In the genomic region with DNA sequence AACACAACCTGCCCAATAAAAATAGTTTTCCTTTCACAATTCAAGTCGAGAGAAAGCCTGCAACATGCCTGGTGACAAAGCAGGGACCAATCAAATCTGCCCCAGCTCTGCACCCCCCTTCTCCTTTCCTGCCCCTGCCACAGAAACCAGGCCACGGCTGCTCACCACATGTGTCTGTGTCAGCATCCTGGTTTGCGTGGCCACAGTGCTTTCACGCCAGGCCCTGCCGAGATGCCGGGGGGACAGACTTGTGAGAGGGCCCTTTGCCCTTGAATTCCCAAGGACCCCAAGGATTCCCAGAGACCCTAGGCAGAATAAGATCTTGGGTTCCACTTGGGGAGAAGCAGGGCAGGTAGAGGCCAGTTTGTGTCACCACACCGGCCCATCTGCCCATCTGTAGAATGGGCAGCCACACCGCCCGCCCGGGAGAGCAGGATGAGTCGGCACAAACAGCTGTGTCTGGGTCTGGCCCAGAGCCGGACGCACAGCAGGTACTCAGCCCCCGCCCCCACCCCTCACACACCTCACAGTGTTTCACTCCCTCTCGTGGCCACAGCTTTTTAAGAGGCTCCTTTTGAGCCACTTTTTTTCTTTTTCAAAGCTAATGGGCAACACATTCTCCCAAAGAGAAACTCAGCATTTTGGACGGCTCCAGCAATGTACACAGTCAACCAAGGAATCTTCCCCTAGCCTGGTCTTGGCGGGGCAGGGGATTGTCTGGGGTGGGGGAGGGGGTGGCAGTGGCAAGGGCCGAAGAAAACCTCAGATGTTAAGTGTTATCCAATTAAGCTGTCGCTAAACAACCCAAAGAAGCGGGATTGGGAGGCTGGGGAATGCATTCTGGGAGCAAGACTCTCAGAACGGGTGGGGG, we compare ENCODE assay signal across 1 cellular context.
TF ChIP-seq lines count a peak whose summit lies in the region.

No MANE protein-coding gene starts in this region.

TF ChIP-seq in GM23338, 12 proteins besides CTCF, POLR2A, EP300 and RAD21 (continued from another document):
- TF ChIP-seq, protein P1, sequence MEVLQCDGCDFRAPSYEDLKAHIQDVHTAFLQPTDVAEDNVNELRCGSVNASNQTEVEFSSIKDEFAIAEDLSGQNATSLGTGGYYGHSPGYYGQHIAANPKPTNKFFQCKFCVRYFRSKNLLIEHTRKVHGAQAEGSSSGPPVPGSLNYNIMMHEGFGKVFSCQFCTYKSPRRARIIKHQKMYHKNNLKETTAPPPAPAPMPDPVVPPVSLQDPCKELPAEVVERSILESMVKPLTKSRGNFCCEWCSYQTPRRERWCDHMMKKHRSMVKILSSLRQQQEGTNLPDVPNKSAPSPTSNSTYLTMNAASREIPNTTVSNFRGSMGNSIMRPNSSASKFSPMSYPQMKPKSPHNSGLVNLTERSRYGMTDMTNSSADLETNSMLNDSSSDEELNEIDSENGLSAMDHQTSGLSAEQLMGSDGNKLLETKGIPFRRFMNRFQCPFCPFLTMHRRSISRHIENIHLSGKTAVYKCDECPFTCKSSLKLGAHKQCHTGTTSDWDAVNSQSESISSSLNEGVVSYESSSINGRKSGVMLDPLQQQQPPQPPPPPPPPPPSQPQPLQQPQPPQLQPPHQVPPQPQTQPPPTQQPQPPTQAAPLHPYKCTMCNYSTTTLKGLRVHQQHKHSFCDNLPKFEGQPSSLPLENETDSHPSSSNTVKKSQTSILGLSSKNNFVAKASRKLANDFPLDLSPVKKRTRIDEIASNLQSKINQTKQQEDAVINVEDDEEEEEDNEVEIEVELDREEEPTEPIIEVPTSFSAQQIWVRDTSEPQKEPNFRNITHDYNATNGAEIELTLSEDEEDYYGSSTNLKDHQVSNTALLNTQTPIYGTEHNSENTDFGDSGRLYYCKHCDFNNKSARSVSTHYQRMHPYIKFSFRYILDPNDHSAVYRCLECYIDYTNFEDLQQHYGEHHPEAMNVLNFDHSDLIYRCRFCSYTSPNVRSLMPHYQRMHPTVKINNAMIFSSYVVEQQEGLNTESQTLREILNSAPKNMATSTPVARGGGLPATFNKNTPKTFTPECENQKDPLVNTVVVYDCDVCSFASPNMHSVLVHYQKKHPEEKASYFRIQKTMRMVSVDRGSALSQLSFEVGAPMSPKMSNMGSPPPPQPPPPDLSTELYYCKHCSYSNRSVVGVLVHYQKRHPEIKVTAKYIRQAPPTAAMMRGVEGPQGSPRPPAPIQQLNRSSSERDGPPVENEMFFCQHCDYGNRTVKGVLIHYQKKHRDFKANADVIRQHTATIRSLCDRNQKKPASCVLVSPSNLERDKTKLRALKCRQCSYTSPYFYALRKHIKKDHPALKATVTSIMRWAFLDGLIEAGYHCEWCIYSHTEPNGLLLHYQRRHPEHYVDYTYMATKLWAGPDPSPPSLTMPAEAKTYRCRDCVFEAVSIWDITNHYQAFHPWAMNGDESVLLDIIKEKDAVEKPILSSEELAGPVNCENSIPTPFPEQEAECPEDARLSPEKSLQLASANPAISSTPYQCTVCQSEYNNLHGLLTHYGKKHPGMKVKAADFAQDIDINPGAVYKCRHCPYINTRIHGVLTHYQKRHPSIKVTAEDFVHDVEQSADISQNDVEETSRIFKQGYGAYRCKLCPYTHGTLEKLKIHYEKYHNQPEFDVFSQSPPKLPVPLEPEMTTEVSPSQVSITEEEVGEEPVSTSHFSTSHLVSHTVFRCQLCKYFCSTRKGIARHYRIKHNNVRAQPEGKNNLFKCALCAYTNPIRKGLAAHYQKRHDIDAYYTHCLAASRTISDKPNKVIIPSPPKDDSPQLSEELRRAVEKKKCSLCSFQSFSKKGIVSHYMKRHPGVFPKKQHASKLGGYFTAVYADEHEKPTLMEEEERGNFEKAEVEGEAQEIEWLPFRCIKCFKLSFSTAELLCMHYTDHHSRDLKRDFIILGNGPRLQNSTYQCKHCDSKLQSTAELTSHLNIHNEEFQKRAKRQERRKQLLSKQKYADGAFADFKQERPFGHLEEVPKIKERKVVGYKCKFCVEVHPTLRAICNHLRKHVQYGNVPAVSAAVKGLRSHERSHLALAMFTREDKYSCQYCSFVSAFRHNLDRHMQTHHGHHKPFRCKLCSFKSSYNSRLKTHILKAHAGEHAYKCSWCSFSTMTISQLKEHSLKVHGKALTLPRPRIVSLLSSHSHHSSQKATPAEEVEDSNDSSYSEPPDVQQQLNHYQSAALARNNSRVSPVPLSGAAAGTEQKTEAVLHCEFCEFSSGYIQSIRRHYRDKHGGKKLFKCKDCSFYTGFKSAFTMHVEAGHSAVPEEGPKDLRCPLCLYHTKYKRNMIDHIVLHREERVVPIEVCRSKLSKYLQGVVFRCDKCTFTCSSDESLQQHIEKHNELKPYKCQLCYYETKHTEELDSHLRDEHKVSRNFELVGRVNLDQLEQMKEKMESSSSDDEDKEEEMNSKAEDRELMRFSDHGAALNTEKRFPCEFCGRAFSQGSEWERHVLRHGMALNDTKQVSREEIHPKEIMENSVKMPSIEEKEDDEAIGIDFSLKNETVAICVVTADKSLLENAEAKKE (CRISPR knock-in tag; IDR thresholded peaks at IDR 0.05) = no peak
